In genomic region chr12:128843538-128843937, GRCh38 we compare ENCODE assay signal across 20 cellular contexts. TPM values are rescaled to one million over a fixed set of nuclear protein-coding genes. Genes with fewer than 3 reads are reported as not detected.
"Had no signal": no experiment of that assay in that cellular context is flagged by ENCODE, and none has a peak within 500 bp of the region (broad histone marks: within the 10 kb centered on the region; RNA-seq: fewer than 3 reads in every experiment).

No MANE protein-coding gene starts in this region.

- FAIRE-seq: pancreas had no signal

- H3K4me3 ChIP-seq: cardiac muscle cell, esophagus squamous epithelium, mucosa of descending colon, pancreas, sigmoid colon had no signal

- H3K9me3 ChIP-seq: esophagus squamous epithelium, mucosa of descending colon, pancreas, sigmoid colon had no signal

- H3K4me1 ChIP-seq: esophagus squamous epithelium, pancreas, sigmoid colon had no signal

- H3K36me3 Mint-ChIP-seq: activated naive CD8-positive, alpha-beta T cell; immature natural killer cell; naive B cell; stimulated activated naive B cell treated with anti-CD40 and anti-IgM and Interleukin-4, amounts not matched to agents 10 μg/mL and 1 μg/mL and 100 μg/mL, for 72 hours had no signal

- ATAC-seq: left ventricle myocardium superior had no signal

- H3K9me3 Mint-ChIP-seq: activated T-helper 1 cell treated with anti-CD3 and anti-CD28 coated beads, Interleukin-12 subunit alpha, Interleukin-12 subunit beta, Interleukin-2, Interleukin-4 antibody, amounts not matched to agents 30 ng/mL and 10 ng/mL and 1 ng/mL, durations not matched to agents 14 hours and 24 hours and 36 hours; immature natural killer cell; memory B cell; naive B cell; stimulated activated naive B cell treated with anti-CD40 and anti-IgM and Interleukin-4, amounts not matched to agents 10 μg/mL and 1 μg/mL and 100 μg/mL, for 72 hours had no signal

- DNase-seq: activated CD4-positive, alpha-beta T cell treated with anti-CD3 and anti-CD28 coated beads, Interleukin-2, amount 50 U/mL, for 4 hours; activated T-cell treated with anti-CD3 and anti-CD28 coated beads for 4 hours; amygdala; dermis blood vessel endothelial cell; effector memory CD4-positive, alpha-beta T cell; esophagus squamous epithelium; kidney glomerular epithelial cell; left ventricle myocardium superior; mucosa of descending colon; naive B cell; pancreas; sigmoid colon; stimulated activated CD4-positive, alpha-beta T cell treated with anti-CD3 and anti-CD28 coated beads, Interleukin-4, amount 100 ng/mL, for 4 hours; stimulated activated naive B cell treated with anti-CD40 and anti-IgM and Interleukin-4, amounts not matched to agents 10 μg/mL and 1 μg/mL and 100 μg/mL, for 72 hours had no signal

- H3K4me3 Mint-ChIP-seq: activated naive CD8-positive, alpha-beta T cell; activated T-helper 1 cell treated with anti-CD3 and anti-CD28 coated beads, Interleukin-12 subunit alpha, Interleukin-12 subunit beta, Interleukin-2, Interleukin-4 antibody, amounts not matched to agents 30 ng/mL and 10 ng/mL and 1 ng/mL, durations not matched to agents 14 hours and 24 hours and 36 hours; memory B cell; naive B cell; stimulated activated naive B cell treated with anti-CD40 and anti-IgM and Interleukin-4, amounts not matched to agents 10 μg/mL and 1 μg/mL and 100 μg/mL, for 72 hours had no signal

- H3K27ac ChIP-seq: cardiac muscle cell, esophagus squamous epithelium, pancreas, sigmoid colon, WERI-Rb-1 had no signal

- H3K27me3 Mint-ChIP-seq: memory B cell; naive B cell; stimulated activated naive B cell treated with anti-CD40 and anti-IgM and Interleukin-4, amounts not matched to agents 10 μg/mL and 1 μg/mL and 100 μg/mL, for 72 hours had no signal

- H3K36me3 ChIP-seq: cardiac muscle cell, esophagus squamous epithelium, pancreas, sigmoid colon, WERI-Rb-1 had no signal

- H3K27ac Mint-ChIP-seq: activated naive CD8-positive, alpha-beta T cell; activated T-helper 1 cell treated with anti-CD3 and anti-CD28 coated beads, Interleukin-12 subunit alpha, Interleukin-12 subunit beta, Interleukin-2, Interleukin-4 antibody, amounts not matched to agents 30 ng/mL and 10 ng/mL and 1 ng/mL, durations not matched to agents 14 hours and 24 hours and 36 hours; memory B cell; stimulated activated naive B cell treated with anti-CD40 and anti-IgM and Interleukin-4, amounts not matched to agents 10 μg/mL and 1 μg/mL and 100 μg/mL, for 72 hours had no signal

- H3K27me3 ChIP-seq: cardiac muscle cell, esophagus squamous epithelium, pancreas, sigmoid colon had no signal

RNA-seq across cellular contexts. Expression of gene GLT1D1, which starts 9.7 kb away (rescaled TPM):
- total RNA-seq: dermis blood vessel endothelial cell had no signal
